Comparison of ENCODE assay signal across 19 cellular contexts in the genomic region with DNA sequence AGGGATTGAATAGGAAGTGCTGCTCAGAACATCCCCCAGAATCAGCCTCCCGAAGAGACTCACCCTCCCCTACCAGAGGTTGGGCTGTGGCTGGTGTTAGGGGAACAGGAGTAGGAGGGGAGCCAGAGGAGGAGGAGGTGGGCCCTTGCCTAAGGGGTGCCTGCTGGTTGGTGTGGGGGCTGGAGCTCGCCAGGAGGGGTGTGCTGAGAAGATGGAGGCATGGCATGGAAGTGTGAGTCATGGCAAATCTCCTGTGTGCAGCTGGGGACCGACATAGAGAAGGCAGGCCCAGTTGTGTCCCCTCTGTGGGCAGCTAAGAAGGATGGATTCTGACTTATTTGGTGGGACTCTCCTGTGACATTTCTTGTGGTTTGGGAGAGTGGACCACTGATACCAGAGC.
DNase-seq lines count a peak whose midpoint lies in the region; ATAC-seq and TF ChIP-seq lines count a peak whose summit lies in the region.
"Had no signal": no experiment of that assay in that cellular context is flagged by ENCODE, and none has a peak within 500 bp of the region (broad histone marks: within the 10 kb centered on the region; RNA-seq: fewer than 3 reads in every experiment).

No MANE protein-coding gene starts in this region.

- no peak for DNase-seq in CD4-positive, alpha-beta memory T cell
- DNase-seq in immature natural killer cell (no peak), gastrocnemius medialis (no peak), BE2C (no peak), osteoblast (ENCODE audit: insufficient read length, low spot score, missing footprints) (no peak), cerebellum (ENCODE audit: low spot score) (no peak), NCI-H510A treated with DMSO at 0.1 percent for 48 hours (lab: John Stamatoyannopoulos, UW) (no peak)
- DNase-seq: activated naive CD4-positive, alpha-beta T cell treated with anti-CD3 and anti-CD28 coated beads, Interleukin-2, amount 50 U/mL, for 16 hours; brain microvascular endothelial cell; dermis blood vessel endothelial cell; erythroblast; NCI-H2029; NCI-H526 treated with DMSO at 0.1 percent for 48 hours; OCI-M1; sigmoid colon; upper lobe of left lung had no signal

- H3K36me3 Mint-ChIP-seq in CD4-positive, alpha-beta memory T cell: peaks cover 22 to 56% of the 10 kb centered on the region in 2 donors
- H3K36me3 Mint-ChIP-seq in immature natural killer cell: peaks cover 7 to 29% (median 25%) of the 10 kb centered on the region in 3 donors

- H3K27me3 ChIP-seq in CD4-positive, alpha-beta memory T cell (ENCODE audit: insufficient read depth, low read length): no peaks in the 10 kb centered on the region
- H3K27me3 ChIP-seq in gastrocnemius medialis (no peaks in the 10 kb centered on the region), BE2C (no peaks in the 10 kb centered on the region), osteoblast (ENCODE audit: insufficient read depth, low read length) (no peaks in the 10 kb centered on the region)
- H3K27me3 ChIP-seq: brain microvascular endothelial cell, sigmoid colon, upper lobe of left lung had no signal

- H3K4me3 Mint-ChIP-seq in CD4-positive, alpha-beta memory T cell: peak overlapping the region in 2 of 8 donors; percentile 14 to 20
- no peak overlapping the region for H3K4me3 Mint-ChIP-seq in immature natural killer cell

- H3K27ac ChIP-seq in CD4-positive, alpha-beta memory T cell (ENCODE audit: low read depth, low read length): no peak overlapping the region
- no peak overlapping the region for H3K27ac ChIP-seq in HEK293 (ENCODE audit: extremely low read depth, low read depth, low read length)
- H3K27ac ChIP-seq in gastrocnemius medialis: peak overlapping the region; percentile 92 to 97 (median 96)
- no peak overlapping the region for H3K27ac ChIP-seq in osteoblast (ENCODE audit: low read depth, low read length)
- H3K27ac ChIP-seq: brain microvascular endothelial cell, C4-2B, sigmoid colon, SK-N-MC, upper lobe of left lung had no signal

- H4K20me1 ChIP-seq in osteoblast (ENCODE audit: insufficient read depth, low read length): no peaks in the 10 kb centered on the region

- no peak overlapping the region for H3K4me2 ChIP-seq in osteoblast (ENCODE audit: insufficient read depth, low read length)

- intact Hi-C loops in CD4-positive, alpha-beta memory T cell (cut with micrococcal nuclease): loop anchor here (10.0 kb wide), 1 partner anchor 163 kb away; no protein-coding TSS in a partner anchor
- intact Hi-C loops in gastrocnemius medialis (cut with DNase I; ENCODE audit: low total_unique reads): loop anchor here (10.0 kb wide), 1 partner anchor 1723 kb away; a partner anchor contains a TSS

- in situ Hi-C loops in gastrocnemius medialis (cut with MboI; ENCODE audit: low sequenced_read_pairs in 4 of 4): no loop called here

- H3K9me3 ChIP-seq in CD4-positive, alpha-beta memory T cell (ENCODE audit: control insufficient read depth in 1 of 2, low read length in 2 of 2): no peaks in the 10 kb centered on the region
- no peaks in the 10 kb centered on the region for H3K9me3 ChIP-seq in HEK293 (ENCODE audit: control insufficient read depth, insufficient read depth, low read depth, low read length)
- no peaks in the 10 kb centered on the region for H3K9me3 ChIP-seq in gastrocnemius medialis
- H3K9me3 ChIP-seq in BE2C: 0 out of 2 replicates have a peak, but pooled peaks cover 2% of the 10 kb centered on the region
- peaks cover 2% of the 10 kb centered on the region for H3K9me3 ChIP-seq in osteoblast (ENCODE audit: low read depth, low read length)
- H3K9me3 ChIP-seq: sigmoid colon, upper lobe of left lung had no signal

- H3K79me2 ChIP-seq in osteoblast (ENCODE audit: insufficient read depth, low read length): peaks cover 7% of the 10 kb centered on the region

- H3K27me3 Mint-ChIP-seq in CD4-positive, alpha-beta memory T cell: no peaks in the 10 kb centered on the region
- peaks cover 0 to 3% (median 0%) of the 10 kb centered on the region in 3 donors for H3K27me3 Mint-ChIP-seq in immature natural killer cell (ENCODE audit: low read depth in 3 of 3)

- TF ChIP-seq CTCF in HEK293 (tag by site-specific recombination; IDR thresholded peaks at IDR 0.05): no peak
- no peak for TF ChIP-seq CTCF in gastrocnemius medialis (IDR thresholded peaks at IDR 0.05 in 4 of 5, conservative IDR thresholded peaks at IDR 0.05 in 1 of 5)
- TF ChIP-seq CTCF in BE2C (IDR thresholded peaks at IDR 0.05; ENCODE audit: low read depth, low read length): no peak
- no peak for TF ChIP-seq CTCF in osteoblast (IDR thresholded peaks at IDR 0.05; ENCODE audit: extremely low read depth, low read depth, low read length)

- H3K36me3 ChIP-seq in CD4-positive, alpha-beta memory T cell (ENCODE audit: insufficient read depth, low read length): no peaks in the 10 kb centered on the region
- no peaks in the 10 kb centered on the region for H3K36me3 ChIP-seq in HEK293 (ENCODE audit: control insufficient read depth in 2 of 2, insufficient read depth in 1 of 2, low read length in 2 of 2)
- no peaks in the 10 kb centered on the region for H3K36me3 ChIP-seq in gastrocnemius medialis
- no peaks in the 10 kb centered on the region for H3K36me3 ChIP-seq in BE2C
- H3K36me3 ChIP-seq in osteoblast (ENCODE audit: insufficient read depth, low read length): no peaks in the 10 kb centered on the region
- H3K36me3 ChIP-seq: brain microvascular endothelial cell, sigmoid colon, upper lobe of left lung had no signal

- peaks cover 73% of the 10 kb centered on the region for H3K4me1 ChIP-seq in CD4-positive, alpha-beta memory T cell (ENCODE audit: insufficient read depth, low read length)
- no peaks in the 10 kb centered on the region for H3K4me1 ChIP-seq in HEK293 (ENCODE audit: control insufficient read depth, insufficient read depth, low read length)
- peaks cover 80 to 84% of the 10 kb centered on the region in 2 donors for H3K4me1 ChIP-seq in gastrocnemius medialis
- H3K4me1 ChIP-seq in BE2C: no peaks in the 10 kb centered on the region
- peaks cover 23% of the 10 kb centered on the region for H3K4me1 ChIP-seq in osteoblast (ENCODE audit: insufficient read depth, low read length)

- CTCF ChIA-PET in CD4-positive, alpha-beta memory T cell (lab: Charles Lee; ENCODE audit: partially characterized antibody): interaction anchor here (1.4 to 18.3 kb wide), 3 partner anchors 12 to 24 kb away, joined by 3 to 342 read pairs (median 156); no protein-coding TSS in a partner anchor
- CTCF ChIA-PET in HEK293 (lab: Yijun Ruan, JAX): interaction anchor here (0.6 to 1.1 kb wide), 2 partner anchors 15 to 195 kb away, joined by 3 to 4 read pairs; no protein-coding TSS in a partner anchor

- H2AFZ ChIP-seq in osteoblast (ENCODE audit: low read length): no peak overlapping the region

- POLR2A ChIA-PET in CD4-positive, alpha-beta memory T cell (lab: Charles Lee; ENCODE audit: partially characterized antibody): interaction anchor here (1.3 to 2.8 kb wide), 3 partner anchors 9 to 97 kb away, joined by 3 to 9 read pairs (median 4); no protein-coding TSS in a partner anchor
- POLR2A ChIA-PET in HEK293 (lab: Yijun Ruan, JAX): no interaction called here

- H3K9me3 Mint-ChIP-seq in CD4-positive, alpha-beta memory T cell: peaks cover 0 to 7% (median under 1%) of the 10 kb centered on the region in 8 donors
- peaks cover 0 to 2% (median 0%) of the 10 kb centered on the region in 6 donors for H3K9me3 Mint-ChIP-seq in immature natural killer cell

- no peak for TF ChIP-seq POLR2A in gastrocnemius medialis (IDR thresholded peaks at IDR 0.05)

- no peak overlapping the region for H3K4me3 ChIP-seq in CD4-positive, alpha-beta memory T cell (ENCODE audit: low read length in 2 of 2)
- no peak overlapping the region for H3K4me3 ChIP-seq in HEK293 (ENCODE audit: low read depth, low read length)
- no peak overlapping the region for H3K4me3 ChIP-seq in gastrocnemius medialis
- no peak overlapping the region for H3K4me3 ChIP-seq in BE2C (ENCODE audit: low read depth, low read length)
- no peak overlapping the region for H3K4me3 ChIP-seq in osteoblast (ENCODE audit: insufficient read depth, low read length)
- H3K4me3 ChIP-seq: sigmoid colon, SK-N-MC, upper lobe of left lung had no signal

- H3K4me1 Mint-ChIP-seq in CD4-positive, alpha-beta memory T cell: peaks cover 54 to 89% (median 70%) of the 10 kb centered on the region in 4 donors
- H3K4me1 Mint-ChIP-seq in immature natural killer cell: peaks cover 59 to 93% of the 10 kb centered on the region in 2 donors

- no peak for ATAC-seq in gastrocnemius medialis

- peak overlapping the region in 5 of 7 donors; percentile 24 to 87 (median 58) for H3K27ac Mint-ChIP-seq in CD4-positive, alpha-beta memory T cell
- peak overlapping the region in 4 of 6 donors; percentile 14 to 68 (median 62) for H3K27ac Mint-ChIP-seq in immature natural killer cell

TF ChIP-seq in HEK293, 187 proteins besides CTCF, POLR2A, EP300 and RAD21:
- TF ChIP-seq ZFHX2 (tag by site-specific recombination; conservative IDR thresholded peaks at IDR 0.05): peak; percentile 30; the same call in 1 of the 2 replicates
- TF ChIP-seq ZNF16 (tag by site-specific recombination; IDR thresholded peaks at IDR 0.05; ENCODE audit: low read depth): no peak
- no peak for TF ChIP-seq ZNF843 (tag by site-specific recombination; IDR thresholded peaks at IDR 0.05)

Comparison
In these comparisons a context has a peak if more than half of its experiments do, and no peak if none do; other contexts are left out.
1. H3K27ac ChIP-seq: peak in gastrocnemius medialis (4 of 4); none in CD4-positive, alpha-beta memory T cell (single experiment), HEK293 (single experiment) and osteoblast (single experiment).